ENCODE assay signal across 8 cellular contexts in the genomic region with DNA sequence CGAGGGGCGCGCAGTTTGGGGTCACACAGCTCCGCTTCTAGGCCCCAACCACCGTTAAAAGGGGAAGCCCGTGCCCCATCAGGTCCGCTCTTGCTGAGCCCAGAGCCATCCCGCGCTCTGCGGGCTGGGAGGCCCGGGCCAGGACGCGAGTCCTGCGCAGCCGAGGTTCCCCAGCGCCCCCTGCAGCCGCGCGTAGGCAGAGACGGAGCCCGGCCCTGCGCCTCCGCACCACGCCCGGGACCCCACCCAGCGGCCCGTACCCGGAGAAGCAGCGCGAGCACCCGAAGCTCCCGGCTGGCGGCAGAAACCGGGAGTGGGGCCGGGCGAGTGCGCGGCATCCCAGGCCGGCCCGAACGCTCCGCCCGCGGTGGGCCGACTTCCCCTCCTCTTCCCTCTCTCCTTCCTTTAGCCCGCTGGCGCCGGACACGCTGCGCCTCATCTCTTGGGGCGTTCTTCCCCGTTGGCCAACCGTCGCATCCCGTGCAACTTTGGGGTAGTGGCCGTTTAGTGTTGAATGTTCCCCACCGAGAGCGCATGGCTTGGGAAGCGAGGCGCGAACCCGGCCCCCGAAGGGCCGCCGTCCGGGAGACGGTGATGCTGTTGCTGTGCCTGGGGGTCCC. TPM values are rescaled to one million over a fixed set of nuclear protein-coding genes. Genes with fewer than 3 reads are reported as not detected.
DNase-seq lines count a peak whose midpoint lies in the region; ATAC-seq and TF ChIP-seq lines count a peak whose summit lies in the region.

TSS of gene ITGA4 (plus strand) at position 266 of the 620 bp plus-strand sequence. CDS start at position 535, 269 bp downstream.

- BruUV-seq in A673 (replicated peaks; lab: Mats Ljungman, UMichigan) = no TSS peak

- CTCF ChIA-PET in A673 (lab: Charles Lee) = interaction anchor here (0.7 to 1.5 kb wide), 3 partner anchors 9 to 377 kb away, joined by 4 to 9 read pairs (median 4); no protein-coding TSS in a partner anchor

- no peak within 1 kb of the TSS for H3K27ac ChIP-seq in A673 (ENCODE audit: low read depth, low read length, poor library complexity, severe bottlenecking)

- no peaks in the 10 kb centered on the region for H3K36me3 ChIP-seq in A673 (ENCODE audit: insufficient read depth, low read length, poor library complexity, severe bottlenecking)

- H3K4me3 ChIP-seq in A673 (ENCODE audit: low read depth, low read length, poor library complexity, severe bottlenecking) = peak within 1 kb of the TSS; percentile 56

- peak within 1 kb of the TSS; percentile 86 to 100 (median 98) for H3K27ac Mint-ChIP-seq in naive B cell
- peak within 1 kb of the TSS; percentile 99 for H3K27ac Mint-ChIP-seq in stimulated activated naive B cell treated with anti-CD40 and anti-IgM and Interleukin-4, amounts not matched to agents 10 μg/mL and 1 μg/mL and 100 μg/mL, for 72 hours

- H3K4me3 Mint-ChIP-seq in naive B cell = peak within 1 kb of the TSS; percentile 91 to 100 (median 96)
- peak within 1 kb of the TSS; percentile 93 to 99 for H3K4me3 Mint-ChIP-seq in stimulated activated naive B cell treated with anti-CD40 and anti-IgM and Interleukin-4, amounts not matched to agents 10 μg/mL and 1 μg/mL and 100 μg/mL, for 72 hours

- DNase-seq in A673 (ENCODE audit: low spot score) (peak; percentile 82), NCI-H748 treated with DMSO at 0.1 percent for 48 hours (lab: John Stamatoyannopoulos, UW) (peak; percentile 32), erythroblast (lab: John Stamatoyannopoulos, UW) (peak; percentile 94 to 95), naive B cell (no peak)
- DNase-seq in activated CD8-positive, alpha-beta memory T cell treated with anti-CD3 and anti-CD28 coated beads, Interleukin-2, amount 50 U/mL, for 1 hour (ENCODE audit: extremely low read depth) = peak; percentile 59
- DNase-seq in stimulated activated naive B cell treated with anti-CD40 and anti-IgM and Interleukin-4, amounts not matched to agents 10 μg/mL and 1 μg/mL and 100 μg/mL, for 72 hours = peak; percentile 85

- peaks cover 7% of the 10 kb centered on the region for H3K27me3 ChIP-seq in A673 (replicated peaks; ENCODE audit: insufficient read depth, low read depth, low read length, poor library complexity)

- H3K9me3 Mint-ChIP-seq in naive B cell = peaks cover 0 to 5% (median 0%) of the 10 kb centered on the region in 7 donors
- no peaks in the 10 kb centered on the region for H3K9me3 Mint-ChIP-seq in stimulated activated naive B cell treated with anti-CD40 and anti-IgM and Interleukin-4, amounts not matched to agents 10 μg/mL and 1 μg/mL and 100 μg/mL, for 72 hours

- POLR2A ChIA-PET in A673 (lab: Charles Lee; ENCODE audit: low non-redundant PET) = interaction anchor here (0.6 to 0.7 kb wide), 2 partner anchors 209 to 211 kb away, joined by 3 to 6 read pairs; no protein-coding TSS in a partner anchor

- TF ChIP-seq POLR2A in erythroblast (IDR thresholded peaks at IDR 0.05; ENCODE audit: low read length) = no peak

- peak; percentile 76 for TF ChIP-seq CTCF in A673 (conservative IDR thresholded peaks at IDR 0.05; ENCODE audit: low read depth, low read length)

- H3K9me3 ChIP-seq in A673 (ENCODE audit: low read depth, low read length, poor library complexity, severe bottlenecking) = no peaks in the 10 kb centered on the region

- peaks cover 0 to 9% of the 10 kb centered on the region in 2 donors for H3K36me3 Mint-ChIP-seq in naive B cell
- H3K36me3 Mint-ChIP-seq in stimulated activated naive B cell treated with anti-CD40 and anti-IgM and Interleukin-4, amounts not matched to agents 10 μg/mL and 1 μg/mL and 100 μg/mL, for 72 hours = peaks cover 0 to 4% of the 10 kb centered on the region in 2 donors

- H3K4me1 ChIP-seq in A673 (ENCODE audit: insufficient read depth, low read length, poor library complexity, severe bottlenecking) = no peaks in the 10 kb centered on the region

- ATAC-seq in GM18511 (IDR thresholded peaks at IDR 0.05; ENCODE audit: unreplicated experiment) (peak; percentile 79), HG02981 (IDR thresholded peaks at IDR 0.05; ENCODE audit: unreplicated experiment) (peak; percentile 73), naive B cell (ENCODE audit: low read depth in 2 of 2) (peak; percentile 73)
- ATAC-seq in stimulated activated naive B cell treated with anti-CD40 and anti-IgM and Interleukin-4, amounts not matched to agents 10 μg/mL and 1 μg/mL and 100 μg/mL, for 72 hours (replicated peaks) = peak; percentile 82 to 86

- H3K27me3 Mint-ChIP-seq in naive B cell = no peaks in the 10 kb centered on the region
- no peaks in the 10 kb centered on the region for H3K27me3 Mint-ChIP-seq in stimulated activated naive B cell treated with anti-CD40 and anti-IgM and Interleukin-4, amounts not matched to agents 10 μg/mL and 1 μg/mL and 100 μg/mL, for 72 hours

- intact Hi-C loops in A673 (cut with micrococcal nuclease; ENCODE audit: unreplicated experiment) = loop anchor here (2.0 to 10.0 kb wide), 2 partner anchors 258 to 352 kb away; no protein-coding TSS in a partner anchor

- H3K4me1 Mint-ChIP-seq in naive B cell = peaks cover 52 to 56% (median 55%) of the 10 kb centered on the region in 3 donors
- H3K4me1 Mint-ChIP-seq in stimulated activated naive B cell treated with anti-CD40 and anti-IgM and Interleukin-4, amounts not matched to agents 10 μg/mL and 1 μg/mL and 100 μg/mL, for 72 hours = peaks cover 27 to 53% of the 10 kb centered on the region in 2 donors

RNA-seq across cellular contexts. Expression of gene ITGA4, which starts in this region (rescaled TPM):
- 4.6 and 7.0 TPM in 2 replicates for total RNA-seq in A673 (2021)
- 100 to 1,000 TPM; 129 to 160 (median 153) TPM for polyA plus RNA-seq in naive B cell (ENCODE audit: low read depth in 6 of 6)
